Comparison of ENCODE assay signal across 8 cellular contexts in genomic region chr21:32771134-32771523, GRCh38. TPM values are rescaled to one million over a fixed set of nuclear protein-coding genes. Genes with fewer than 3 reads are reported as not detected.
A peak's percentile ranks its signal among the peaks of the same experiment; 100 is the strongest.
DNase-seq lines count a peak whose midpoint lies in the region; ATAC-seq and TF ChIP-seq lines count a peak whose summit lies in the region.

No MANE protein-coding gene starts in this region.

- intact Hi-C loops in lower lobe of right lung (cut with DNase I), result no loop called here

- CTCF ChIA-PET in WTC11 (lab: Charles Lee), result interaction anchor here (1.2 kb wide), 1 partner anchor 43 kb away, joined by 4 read pairs; the partner anchor contains the start of gene SYNJ1

- peaks cover 34% of the 10 kb centered on the region for H3K36me3 ChIP-seq in KOPT-K1 (ENCODE audit: insufficient read depth, low read length)
- peaks cover 29% of the 10 kb centered on the region for H3K36me3 ChIP-seq in lower lobe of right lung

- H3K27ac ChIP-seq in KOPT-K1 (ENCODE audit: low read depth, low read length, poor library complexity, severe bottlenecking), result peak overlapping the region; percentile 88
- peak overlapping the region; percentile 87 for H3K27ac ChIP-seq in lower lobe of right lung

- H3K27me3 Mint-ChIP-seq in WTC11 (ENCODE audit: low read depth), result no peaks in the 10 kb centered on the region; the same call in 1 of the 2 replicates

- ATAC-seq in GM21786 (IDR thresholded peaks at IDR 0.05; ENCODE audit: unreplicated experiment), result peak; percentile 27
- ATAC-seq in WTC11, result peak; percentile 46
- peak; percentile 75 for ATAC-seq in lower lobe of right lung

- H3K4me3 Mint-ChIP-seq in WTC11, result peak overlapping the region; percentile 100

- H3K4me3 ChIP-seq in lower lobe of right lung, result peak overlapping the region; percentile 71

- peak overlapping the region; percentile 98 for H3K27ac Mint-ChIP-seq in WTC11

- no peaks in the 10 kb centered on the region for H3K9me3 Mint-ChIP-seq in WTC11

- H3K4me1 ChIP-seq in lower lobe of right lung, result peaks cover 37% of the 10 kb centered on the region

- peaks cover 34% of the 10 kb centered on the region for H3K36me3 Mint-ChIP-seq in WTC11

- H3K27me3 ChIP-seq in lower lobe of right lung (ENCODE audit: low read depth), result no peaks in the 10 kb centered on the region

- no peak for TF ChIP-seq CTCF in WTC11 (IDR thresholded peaks at IDR 0.05)
- no peak for TF ChIP-seq CTCF in lower lobe of right lung (IDR thresholded peaks at IDR 0.05)

- peak; percentile 41 to 49 for DNase-seq in NCI-H187 (lab: John Stamatoyannopoulos, UW)
- DNase-seq in NCI-H187 treated with DMSO at 0.1 percent for 48 hours (lab: John Stamatoyannopoulos, UW), result no peak
- peak; percentile 61 for DNase-seq in WTC11 (ENCODE audit: low spot score)
- DNase-seq in dermis microvascular lymphatic vessel endothelial cell (ENCODE audit: low read depth in 2 of 2), result peak; percentile 37 to 70
- DNase-seq in lower lobe of right lung, result peak; percentile 84
- DNase-seq in stimulated activated naive CD4-positive, alpha-beta T cell treated with Interleukin-2 at 50 U/mL for 16 hours (lab: John Stamatoyannopoulos, UW), result peak; percentile 54

- H3K9me3 ChIP-seq in KOPT-K1 (ENCODE audit: insufficient read depth, low read length, poor library complexity, severe bottlenecking) (no peaks in the 10 kb centered on the region), lower lobe of right lung (no peaks in the 10 kb centered on the region)

- H3K4me1 Mint-ChIP-seq in WTC11, result peaks cover 44% of the 10 kb centered on the region

- POLR2A ChIA-PET in WTC11 (lab: Charles Lee), result interaction anchor here (1.9 kb wide), 1 partner anchor 43 kb away, joined by 10 read pairs; the partner anchor contains the start of gene SYNJ1

TF ChIP-seq in WTC11, 78 proteins besides CTCF, POLR2A, EP300 and RAD21:
- 0 out of 2 replicates have a peak, but pooled peaks have one; percentile 15 for TF ChIP-seq TP53 (CRISPR knock-in tag; IDR thresholded peaks at IDR 0.05)
- no peak for TF ChIP-seq MXD4 (CRISPR knock-in tag; IDR thresholded peaks at IDR 0.05; ENCODE audit: borderline replicate concordance)
- no peak for TF ChIP-seq STAT6 (CRISPR knock-in tag; conservative IDR thresholded peaks at IDR 0.05; ENCODE audit: low read depth)
- TF ChIP-seq ARID4B (CRISPR knock-in tag; IDR thresholded peaks at IDR 0.05; ENCODE audit: borderline replicate concordance), result no peak

RNA-seq across cellular contexts. Expression of gene PAXBP1, which starts 0.4 kb away (rescaled TPM):
- 69.1 to 75.6 TPM (median 72.0 TPM) in 3 replicates for total RNA-seq in WTC11 (2021)
- total RNA-seq in dermis microvascular lymphatic vessel endothelial cell, result 12.1 and 14.7 TPM in 2 replicates
- total RNA-seq in lower lobe of right lung, result 36.5 TPM

RNA-seq across cellular contexts. Expression of gene SYNJ1, which starts 43.3 kb away (rescaled TPM):
- 4.2 to 6.3 TPM (median 6.1 TPM) in 3 replicates for total RNA-seq in WTC11 (2021)
- 7.1 and 9.2 TPM in 2 replicates for total RNA-seq in dermis microvascular lymphatic vessel endothelial cell
- 23.1 TPM for total RNA-seq in lower lobe of right lung
